ENCODE assay signal across 8 cellular contexts in the genomic region with DNA sequence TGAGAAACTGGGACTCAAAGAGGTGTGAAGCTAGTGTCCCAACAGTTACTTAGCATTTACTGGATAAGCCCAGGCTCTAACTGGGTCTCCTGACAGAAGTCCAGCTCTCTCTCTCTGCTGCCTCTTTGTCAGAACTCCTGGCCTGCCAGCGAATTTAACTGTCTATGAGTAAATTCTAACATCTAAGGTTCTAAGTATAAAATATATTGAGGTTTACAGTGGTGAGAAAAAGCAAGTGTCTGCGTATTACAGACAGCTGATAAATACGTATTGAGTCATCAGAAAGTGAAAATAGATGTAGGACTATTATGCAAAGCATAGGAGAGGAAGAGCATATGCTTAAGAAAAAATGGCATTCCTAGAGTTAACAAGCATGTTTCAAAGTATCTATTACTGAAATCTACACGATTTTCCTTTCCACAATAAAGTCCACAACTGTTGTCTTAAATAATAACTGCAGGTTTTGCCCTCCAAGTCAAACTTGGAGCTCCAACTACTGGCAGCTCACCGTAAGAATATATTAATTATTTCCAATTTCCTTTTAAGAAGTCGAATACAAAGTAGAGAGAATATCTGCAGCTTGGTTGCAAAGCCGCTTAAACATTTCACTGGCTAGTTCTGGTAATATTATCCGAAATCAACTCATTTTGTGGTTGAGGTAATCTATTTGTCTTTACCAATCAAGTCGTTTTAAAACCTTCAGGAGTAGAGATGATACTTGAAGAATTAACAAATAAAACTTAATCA. TPM values are rescaled to one million over a fixed set of nuclear protein-coding genes. Genes with fewer than 3 reads are reported as not detected.
DNase-seq lines count a peak whose midpoint lies in the region; ATAC-seq and TF ChIP-seq lines count a peak whose summit lies in the region.

No MANE protein-coding gene starts in this region.

- H4K20me1 ChIP-seq in OCI-LY3 (ENCODE audit: insufficient read depth, low read length): peaks cover 16% of the 10 kb centered on the region

- intact Hi-C loops in natural killer cell (cut with micrococcal nuclease): loop anchor here (5.0 kb wide), 2 partner anchors 200 to 330 kb away; no protein-coding TSS in a partner anchor

- H3K9me3 ChIP-seq in AG04450 (ENCODE audit: control insufficient read depth, insufficient read depth, low read length) (no peaks in the 10 kb centered on the region), OCI-LY3 (ENCODE audit: insufficient read depth, low read length) (no peaks in the 10 kb centered on the region)

- H3K4me3 ChIP-seq in AG04450 (ENCODE audit: low read depth, low read length) (peak overlapping the region; percentile 8), OCI-LY3 (ENCODE audit: low read length) (peak overlapping the region; percentile 81)

- H3K36me3 Mint-ChIP-seq in natural killer cell: peaks cover 12% of the 10 kb centered on the region

- TF ChIP-seq CTCF in AG04450 (IDR thresholded peaks at IDR 0.05; ENCODE audit: low read depth, low read length): peak; percentile 42
- no peak for TF ChIP-seq CTCF in GM13977 (IDR thresholded peaks at IDR 0.05; ENCODE audit: extremely low read depth, insufficient read depth, missing control alignments)
- peak; percentile 40 for TF ChIP-seq CTCF in OCI-LY3 (IDR thresholded peaks at IDR 0.05; ENCODE audit: low read depth, low read length)
- no peak for TF ChIP-seq CTCF in natural killer cell (IDR thresholded peaks at IDR 0.05)

- no peak overlapping the region for H2AFZ ChIP-seq in OCI-LY3 (ENCODE audit: low read depth, low read length)

- POLR2A ChIA-PET in AG04450 (lab: Yijun Ruan, JAX): interaction anchor here (0.5 to 3.2 kb wide), 6 partner anchors 44 to 308 kb away, joined by 3 to 16 read pairs (median 5); no protein-coding TSS in a partner anchor

- no peaks in the 10 kb centered on the region for H3K27me3 Mint-ChIP-seq in natural killer cell (ENCODE audit: low read depth in 2 of 2)

- CTCF ChIA-PET in AG04450 (lab: Charles Lee): interaction anchor here (0.6 to 4.5 kb wide), 18 partner anchors 12 to 333 kb away, joined by 3 to 56 read pairs (median 4); no protein-coding TSS in a partner anchor

- H3K9me3 Mint-ChIP-seq in natural killer cell: no peaks in the 10 kb centered on the region

- ATAC-seq in HG02852 (IDR thresholded peaks at IDR 0.05; ENCODE audit: unreplicated experiment) (peak; percentile 41), natural killer cell (peak in 2 of 3 donors; percentile 21 to 50)

- peak overlapping the region; percentile 64 for H3K9ac ChIP-seq in OCI-LY3 (ENCODE audit: low read length)

- in situ Hi-C loops in GM13977 (cut with MboI; ENCODE audit: low pct_unique_long_range_greater_than_20kb, low sequenced_read_pairs, unreplicated experiment): no loop called here

- no peaks in the 10 kb centered on the region for H3K27me3 ChIP-seq in AG04450 (ENCODE audit: control insufficient read depth, insufficient read depth, low read length)
- no peaks in the 10 kb centered on the region for H3K27me3 ChIP-seq in OCI-LY3 (ENCODE audit: low read depth, low read length)

- H3K27ac Mint-ChIP-seq in natural killer cell: peak overlapping the region; percentile 95 to 99

- H3K4me3 Mint-ChIP-seq in natural killer cell: peak overlapping the region; percentile 100

- H3K27ac ChIP-seq in AG04450 (ENCODE audit: low read depth, low read length) (no peak overlapping the region), OCI-LY3 (ENCODE audit: low read length) (peak overlapping the region; percentile 49)

- peak overlapping the region; percentile 98 for H3K4me2 ChIP-seq in OCI-LY3 (ENCODE audit: low read length)

- peaks cover 36 to 39% of the 10 kb centered on the region in 2 donors for H3K4me1 Mint-ChIP-seq in natural killer cell

- peaks cover 30% of the 10 kb centered on the region for H3K4me1 ChIP-seq in OCI-LY3 (ENCODE audit: low read length)

- no peak for DNase-seq in AG04450 (ENCODE audit: low read depth, low spot score)
- DNase-seq in GM13977 (ENCODE audit: low spot score): peak; percentile 30
- peak; percentile 23 for DNase-seq in cerebellar cortex (ENCODE audit: low spot score)
- no peak for DNase-seq in natural killer cell
- DNase-seq in stimulated activated naive CD4-positive, alpha-beta T cell treated with Interleukin-2 at 50 U/mL for 16 hours (lab: John Stamatoyannopoulos, UW): no peak
- DNase-seq in NCI-H187 (lab: John Stamatoyannopoulos, UW): no peak

- peaks cover 8% of the 10 kb centered on the region; the same call in 1 of the 2 replicates for H3K79me2 ChIP-seq in OCI-LY3 (ENCODE audit: low read length)

- peaks cover 20% of the 10 kb centered on the region for H3K36me3 ChIP-seq in OCI-LY3 (replicated peaks; ENCODE audit: low read depth, low read length)

RNA-seq across cellular contexts. Expression of a gene that starts 1.4 kb away (rescaled TPM):
- 60.5 and 80.3 TPM in 2 replicates for polyA plus RNA-seq in AG04450 (2011; rRNA removed)
- 38.7 and 54.7 TPM in 2 replicates for polyA minus RNA-seq in AG04450 (2011; rRNA and poly(A)+ RNA removed)
- 100 to 1,000 TPM; 117 to 268 (median 154) TPM for total RNA-seq in natural killer cell

Comparison
In these comparisons a context has a peak if more than half of its experiments do, and no peak if none do; other contexts are left out.
1. DNase-seq: peak in GM13977 (single experiment) and cerebellar cortex (single experiment); none in AG04450 (single experiment), natural killer cell (single experiment), stimulated activated naive CD4-positive, alpha-beta T cell treated with Interleukin-2 at 50 U/mL for 16 hours (single experiment) and NCI-H187 (0 of 2).
2. CTCF ChIP-seq: peak in AG04450 (single experiment) and OCI-LY3 (single experiment); none in GM13977 (single experiment) and natural killer cell (single experiment).